In the genomic region with DNA sequence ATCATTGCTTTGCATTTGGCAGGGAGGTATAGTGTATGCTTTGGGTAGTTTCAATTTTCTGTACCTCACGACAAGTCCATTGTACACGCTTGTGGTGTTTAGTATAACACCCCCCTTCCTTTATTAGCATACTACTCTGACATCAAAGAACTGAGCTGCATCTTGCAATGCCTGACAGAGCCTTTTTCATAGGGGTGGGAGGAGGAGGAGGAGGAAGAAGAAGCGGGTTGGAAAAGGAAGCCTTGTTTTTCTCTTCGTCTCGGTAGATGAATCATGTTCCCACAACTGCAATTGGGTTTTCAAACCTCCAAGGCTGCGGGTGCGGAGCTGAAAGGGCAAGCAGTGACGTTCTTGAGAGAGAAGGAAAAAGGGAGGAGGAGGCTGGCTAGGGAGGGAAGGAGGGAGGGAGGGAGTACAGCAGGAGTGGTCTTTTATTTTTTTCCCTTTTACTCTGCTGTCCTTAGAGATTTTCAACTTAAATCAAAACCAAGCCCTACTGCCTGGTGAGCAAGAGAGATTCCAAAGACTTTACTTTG, we compare ENCODE assay signal across 8 cellular contexts.
DNase-seq lines count a peak whose midpoint lies in the region; ATAC-seq, FAIRE-seq and TF ChIP-seq lines count a peak whose summit lies in the region.

No MANE protein-coding gene starts in this region.

- TF ChIP-seq EP300 in esophagus muscularis mucosa (IDR thresholded peaks at IDR 0.05) = no peak

- H3K27me3 Mint-ChIP-seq in natural killer cell (ENCODE audit: low read depth in 2 of 2) = no peaks in the 10 kb centered on the region
- H3K27me3 Mint-ChIP-seq in stimulated activated naive B cell treated with anti-CD40 and anti-IgM and Interleukin-4, amounts not matched to agents 10 μg/mL and 1 μg/mL and 100 μg/mL, for 72 hours = no peaks in the 10 kb centered on the region

- WGBS in esophagus muscularis mucosa = 1% methylated on average over 8 of the region's 8 CpGs

- no peaks in the 10 kb centered on the region for H3K36me3 ChIP-seq in esophagus muscularis mucosa

- DNase-seq in HTR-8/SVneo (ENCODE audit: insufficient read length, low spot score) = peak; percentile 56
- DNase-seq in activated CD8-positive, alpha-beta memory T cell treated with anti-CD3 and anti-CD28 coated beads, Interleukin-2, amount 50 U/mL, for 1 hour (ENCODE audit: extremely low read depth) = peak; percentile 63
- peak; percentile 94 for DNase-seq in esophagus muscularis mucosa (ENCODE audit: extremely low spot score)
- DNase-seq in natural killer cell = peak; percentile 24
- DNase-seq in stimulated activated naive B cell treated with anti-CD40 and anti-IgM and Interleukin-4, amounts not matched to agents 10 μg/mL and 1 μg/mL and 100 μg/mL, for 72 hours = peak; percentile 21
- no peak for DNase-seq in NCI-H2081 treated with DMSO at 0.1 percent for 48 hours (lab: John Stamatoyannopoulos, UW)
- no peak for DNase-seq in SK-N-DZ (ENCODE audit: low spot score)

- ATAC-seq in GM19035 (IDR thresholded peaks at IDR 0.05; ENCODE audit: unreplicated experiment) (peak; percentile 53), natural killer cell (peak; percentile 75 to 87 (median 83))
- peak; percentile 82 for ATAC-seq in stimulated activated naive B cell treated with anti-CD40 and anti-IgM and Interleukin-4, amounts not matched to agents 10 μg/mL and 1 μg/mL and 100 μg/mL, for 72 hours (replicated peaks)

- intact Hi-C loops in esophagus muscularis mucosa (cut with DNase I) = no loop called here
- intact Hi-C loops in natural killer cell (cut with micrococcal nuclease) = no loop called here

- peak in 1 of 3 experiments; percentile 22 for TF ChIP-seq CTCF in esophagus muscularis mucosa (IDR thresholded peaks at IDR 0.05)
- no peak for TF ChIP-seq CTCF in natural killer cell (IDR thresholded peaks at IDR 0.05)

- FAIRE-seq in HTR-8/SVneo (lab: Jason Lieb, UNC) = peak; percentile 65

- H3K9me3 Mint-ChIP-seq in natural killer cell = no peaks in the 10 kb centered on the region
- H3K9me3 Mint-ChIP-seq in stimulated activated naive B cell treated with anti-CD40 and anti-IgM and Interleukin-4, amounts not matched to agents 10 μg/mL and 1 μg/mL and 100 μg/mL, for 72 hours = no peaks in the 10 kb centered on the region

- H3K9me3 ChIP-seq in esophagus muscularis mucosa = no peaks in the 10 kb centered on the region

- no peak for TF ChIP-seq POLR2A in esophagus muscularis mucosa (IDR thresholded peaks at IDR 0.05; ENCODE audit: low read depth)

- no peak overlapping the region for H3K4me3 Mint-ChIP-seq in natural killer cell
- no peak overlapping the region for H3K4me3 Mint-ChIP-seq in stimulated activated naive B cell treated with anti-CD40 and anti-IgM and Interleukin-4, amounts not matched to agents 10 μg/mL and 1 μg/mL and 100 μg/mL, for 72 hours

- no peaks in the 10 kb centered on the region for H3K27me3 ChIP-seq in esophagus muscularis mucosa

- no peaks in the 10 kb centered on the region for H3K36me3 Mint-ChIP-seq in natural killer cell
- peaks cover 3 to 10% of the 10 kb centered on the region in 2 donors for H3K36me3 Mint-ChIP-seq in stimulated activated naive B cell treated with anti-CD40 and anti-IgM and Interleukin-4, amounts not matched to agents 10 μg/mL and 1 μg/mL and 100 μg/mL, for 72 hours

- H3K4me1 ChIP-seq in esophagus muscularis mucosa = peaks cover 90 to 97% (median 94%) of the 10 kb centered on the region in 4 donors

- H3K27ac ChIP-seq in esophagus muscularis mucosa (replicated peaks in 1 of 4) = peak overlapping the region; percentile 80 to 89 (median 86)

- H3K4me1 Mint-ChIP-seq in natural killer cell = peaks cover 35 to 37% of the 10 kb centered on the region in 2 donors
- peaks cover 25 to 38% of the 10 kb centered on the region in 2 donors for H3K4me1 Mint-ChIP-seq in stimulated activated naive B cell treated with anti-CD40 and anti-IgM and Interleukin-4, amounts not matched to agents 10 μg/mL and 1 μg/mL and 100 μg/mL, for 72 hours

- no peak overlapping the region for H3K27ac Mint-ChIP-seq in natural killer cell
- no peak overlapping the region for H3K27ac Mint-ChIP-seq in stimulated activated naive B cell treated with anti-CD40 and anti-IgM and Interleukin-4, amounts not matched to agents 10 μg/mL and 1 μg/mL and 100 μg/mL, for 72 hours

- H3K4me3 ChIP-seq in esophagus muscularis mucosa = peak overlapping the region; percentile 53 to 65 (median 60)

Comparison
In these comparisons a context has a peak if more than half of its experiments do, and no peak if none do; other contexts are left out.
1. DNase-seq: peak in HTR-8/SVneo (single experiment), activated CD8-positive, alpha-beta memory T cell treated with anti-CD3 and anti-CD28 coated beads, Interleukin-2, amount 50 U/mL, for 1 hour (single experiment), esophagus muscularis mucosa (single experiment), natural killer cell (single experiment) and stimulated activated naive B cell treated with anti-CD40 and anti-IgM and Interleukin-4, amounts not matched to agents 10 μg/mL and 1 μg/mL and 100 μg/mL, for 72 hours (single experiment); none in NCI-H2081 treated with DMSO at 0.1 percent for 48 hours (single experiment) and SK-N-DZ (single experiment).
2. Peak in every context shown above with its lines, with median percentiles within 50 percentile points of each other: ATAC-seq.